ENCODE assay signal across 7 cellular contexts in the genomic region with DNA sequence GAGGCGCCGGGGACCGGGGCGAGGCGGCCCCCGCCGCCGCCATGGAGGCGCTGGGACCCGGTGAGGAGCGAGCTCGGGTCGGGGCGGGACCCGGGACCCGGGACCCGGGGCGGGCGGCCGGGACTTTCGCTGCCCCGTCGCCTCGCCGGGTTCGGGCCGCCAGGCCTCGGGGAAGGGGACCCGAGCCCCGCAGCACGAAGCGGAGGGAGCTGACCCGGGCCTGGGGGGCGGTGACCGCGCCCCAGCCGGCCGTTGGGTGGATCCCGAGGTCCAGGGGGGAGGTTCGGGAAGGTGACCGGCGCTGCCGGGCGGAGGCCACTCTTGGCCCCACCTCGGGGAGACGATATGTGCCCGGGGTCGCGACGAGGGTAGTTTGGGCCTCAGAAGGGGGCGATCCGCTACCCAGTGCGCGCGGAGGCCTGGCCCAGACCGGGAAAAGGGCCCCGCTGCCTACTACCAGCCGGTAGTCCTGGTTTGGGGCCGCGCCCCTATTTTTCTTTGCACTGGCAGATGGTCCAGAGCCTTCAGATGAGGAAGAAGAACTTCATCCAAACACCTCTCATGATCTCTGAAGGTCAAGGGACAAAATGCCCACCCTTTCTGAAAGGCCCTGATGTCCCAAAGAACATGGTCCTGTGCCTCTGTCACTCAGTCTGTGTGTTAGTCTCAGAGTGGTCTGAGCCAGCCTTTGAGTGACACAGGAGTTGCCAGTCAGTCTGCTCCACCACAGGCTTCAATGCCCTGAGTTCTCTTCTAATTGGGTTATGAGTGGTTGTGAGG. TPM values are rescaled to one million over a fixed set of nuclear protein-coding genes. Genes with fewer than 3 reads are reported as not detected.
DNase-seq lines count a peak whose midpoint lies in the region; ATAC-seq and TF ChIP-seq lines count a peak whose summit lies in the region.

No MANE protein-coding gene starts in this region.

- H3K36me3 Mint-ChIP-seq in endothelial cell (ENCODE audit: low read depth, unreplicated experiment) = no peaks in the 10 kb centered on the region

- DNase-seq in GM10248 (ENCODE audit: extremely low spot score) (peak; percentile 49), endothelial cell (ENCODE audit: low spot score) (peak; percentile 31), medulla oblongata (ENCODE audit: extremely low spot score) (peak; percentile 66), stomach (peak; percentile 39)
- DNase-seq in activated CD4-positive, alpha-beta T cell treated with anti-CD3 and anti-CD28 coated beads, Interleukin-2, amount 50 U/mL, for 1 hour = peak; percentile 9

- TF ChIP-seq EP300 in stomach (IDR thresholded peaks at IDR 0.05) = no peak

- H3K9me3 ChIP-seq in HUES64 (ENCODE audit: insufficient read depth, low read depth, low read length) (no peaks in the 10 kb centered on the region), stomach (no peaks in the 10 kb centered on the region)

- H3K36me3 ChIP-seq in HUES64 (ENCODE audit: insufficient read depth, low read length) = no peaks in the 10 kb centered on the region
- peaks cover 0 to 2% (median 0%) of the 10 kb centered on the region in 4 donors for H3K36me3 ChIP-seq in stomach

- no peak for TF ChIP-seq CTCF in GM10248 (IDR thresholded peaks at IDR 0.05; ENCODE audit: control extremely low read depth, extremely low read depth, low read depth, missing control alignments)
- no peak for TF ChIP-seq CTCF in endothelial cell (IDR thresholded peaks at IDR 0.05; ENCODE audit: unreplicated experiment)
- TF ChIP-seq CTCF in stomach (IDR thresholded peaks at IDR 0.05) = no peak

- intact Hi-C loops in stomach (cut with DNase I; ENCODE audit: low total_unique reads) = no loop called here

- H3K27me3 Mint-ChIP-seq in endothelial cell (ENCODE audit: unreplicated experiment) = peaks cover 12% of the 10 kb centered on the region

- CTCF ChIA-PET in GM10248 (lab: Yijun Ruan, JAX) = no interaction called here

- TF ChIP-seq POLR2A in stomach (IDR thresholded peaks at IDR 0.05) = no peak

- H3K9me3 Mint-ChIP-seq in endothelial cell (ENCODE audit: unreplicated experiment) = no peaks in the 10 kb centered on the region

- POLR2A ChIA-PET in GM10248 (lab: Yijun Ruan, JAX) = no interaction called here

- peak overlapping the region; percentile 25; the same call in 1 of the 2 replicates for H3K27ac ChIP-seq in HUES64 (ENCODE audit: low read depth, low read length)
- H3K27ac ChIP-seq in stomach = peak overlapping the region; percentile 94 to 97 (median 96)

- H3K27me3 ChIP-seq in HUES64 (ENCODE audit: insufficient read depth, low read length) (no peaks in the 10 kb centered on the region), stomach (no peaks in the 10 kb centered on the region)

- H3K9ac ChIP-seq in HUES64 (ENCODE audit: low read depth, low read length) = peak overlapping the region; percentile 81

- H3K4me3 ChIP-seq in HUES64 (ENCODE audit: low read length) = peak overlapping the region; percentile 98
- H3K4me3 ChIP-seq in stomach = peak overlapping the region; percentile 87 to 96 (median 89)

- ATAC-seq in GM19452 (IDR thresholded peaks at IDR 0.05; ENCODE audit: unreplicated experiment) = no peak

- H3K4me1 ChIP-seq in HUES64 (ENCODE audit: insufficient read depth, low read length) (no peaks in the 10 kb centered on the region), stomach (peaks cover 11 to 51% (median 38%) of the 10 kb centered on the region in 4 donors)

- H3K4me3 Mint-ChIP-seq in endothelial cell (ENCODE audit: unreplicated experiment) = peak overlapping the region; percentile 96

- peak overlapping the region; percentile 57 for H3K27ac Mint-ChIP-seq in endothelial cell (ENCODE audit: unreplicated experiment)

- WGBS in HUES64 = under 1% methylated on average over 60 of the region's 60 CpGs
- 0 to 3% (median 1%) methylated on average over 5 to 60 of the region's 60 CpGs for WGBS in stomach, 5 donors

- H3K4me1 Mint-ChIP-seq in endothelial cell (ENCODE audit: unreplicated experiment) = peaks cover 23% of the 10 kb centered on the region

RNA-seq across cellular contexts. Expression of a gene that starts 0.8 kb away (rescaled TPM):
- 4.2 TPM for polyA plus RNA-seq in HUES64 (2013, experiment 1 of 2)
- polyA plus RNA-seq in HUES64 (2013, experiment 2 of 2) = 8.1 TPM
- 26.6 TPM for total RNA-seq in endothelial cell (ENCODE audit: unreplicated experiment)
- total RNA-seq in stomach = 10 to 100 TPM in 3 of 5 donors, 1 to 10 TPM in 2; 2.9 to 38.6 (median 24.6) TPM
- polyA plus RNA-seq in stomach = 1 to 10 TPM; 4.9 to 9.0 (median 8.8) TPM

RNA-seq across cellular contexts. Expression of a gene that starts 38.8 kb away (rescaled TPM):
- 33.8 TPM for polyA plus RNA-seq in HUES64 (2013, experiment 1 of 2)
- 28.8 TPM for polyA plus RNA-seq in HUES64 (2013, experiment 2 of 2)
- total RNA-seq in endothelial cell (ENCODE audit: unreplicated experiment) (12.3 TPM), stomach (10 to 100 TPM in 1 of 5 donors, 1 to 10 TPM in 3, under 1 TPM in 1; under 0.01 to 10.7 (median 7.8) TPM)
- 1 to 10 TPM in 1 of 3 donors, under 1 TPM in 1, not detected in 1; 0.28 to 2.0 TPM for polyA plus RNA-seq in stomach

Comparison
In these comparisons a context has a peak if more than half of its experiments do, and no peak if none do; other contexts are left out.
1. DNase-seq: peak in every context shown above with its lines; median percentile 66 in medulla oblongata; 49 in GM10248; 39 in stomach; 31 in endothelial cell; 9 in activated CD4-positive, alpha-beta T cell treated with anti-CD3 and anti-CD28 coated beads, Interleukin-2, amount 50 U/mL, for 1 hour.